In genomic region chr2:241850544-241851324, GRCh38 we compare ENCODE assay signal across 2 cellular contexts.
TF ChIP-seq lines count a peak whose summit lies in the region.

No MANE protein-coding gene starts in this region.

TF ChIP-seq in GM12891, 5 proteins besides CTCF, POLR2A, EP300 and RAD21 (continued from another document):
- TF ChIP-seq PAX5 (IDR thresholded peaks at IDR 0.05; ENCODE audit: insufficient read depth, low read length, severe bottlenecking), result no peak
- no peak for TF ChIP-seq SPI1 (IDR thresholded peaks at IDR 0.05; ENCODE audit: low read depth, low read length)
- no peak for TF ChIP-seq POLR2AphosphoS5 (IDR thresholded peaks at IDR 0.05; ENCODE audit: low read depth, low read length)
- TF ChIP-seq TAF1 (IDR thresholded peaks at IDR 0.05; ENCODE audit: low read depth, low read length), result no peak
TF ChIP-seq in GM12891: peak in this region for 0.

TF ChIP-seq in GM12878, 131 proteins besides CTCF, POLR2A, EP300 and RAD21 (continued from another document):
- no peak for TF ChIP-seq TCF3 (IDR thresholded peaks at IDR 0.05; ENCODE audit: borderline replicate concordance, insufficient read depth, low read depth, low read length)
